ENCODE assay signal across 17 cellular contexts in genomic region chr4:82432596-82432995, GRCh38. TPM values are rescaled to one million over a fixed set of nuclear protein-coding genes. Genes with fewer than 3 reads are reported as not detected.
A peak's percentile ranks its signal among the peaks of the same experiment; 100 is the strongest.
DNase-seq lines count a peak whose midpoint lies in the region; ATAC-seq and TF ChIP-seq lines count a peak whose summit lies in the region.
"Had no signal": no experiment of that assay in that cellular context is flagged by ENCODE, and none has a peak within 500 bp of the region (broad histone marks: within the 10 kb centered on the region; RNA-seq: fewer than 3 reads in every experiment).

No MANE protein-coding gene starts in this region.

- H3K27ac Mint-ChIP-seq in activated T-cell treated with anti-CD3 and anti-CD28 coated beads, Interleukin-2, amount 50 U/mL, for 72 hours: peak overlapping the region; percentile 74
- H3K27ac Mint-ChIP-seq in brain: peak overlapping the region in 3 of 5 experiments; percentile 38 to 57 (median 52)
- H3K27ac Mint-ChIP-seq in progenitor cell of endocrine pancreas: no peak overlapping the region
- H3K27ac Mint-ChIP-seq: stimulated activated memory B cell treated with anti-CD40 and anti-IgM and Interleukin-4, amounts not matched to agents 10 μg/mL and 1 μg/mL and 100 μg/mL, for 72 hours had no signal

- no peaks in the 10 kb centered on the region for H3K9me2 ChIP-seq in OCI-LY1 (ENCODE audit: low read depth, low read length)

- peak overlapping the region; percentile 91 to 100 for H3K4me3 Mint-ChIP-seq in activated T-cell treated with anti-CD3 and anti-CD28 coated beads, Interleukin-2, amount 50 U/mL, for 72 hours
- peak overlapping the region; percentile 94 to 99 (median 97) for H3K4me3 Mint-ChIP-seq in brain
- H3K4me3 Mint-ChIP-seq in progenitor cell of endocrine pancreas (ENCODE audit: low read depth): peak overlapping the region; percentile 46

- H3K36me3 Mint-ChIP-seq in activated T-cell treated with anti-CD3 and anti-CD28 coated beads, Interleukin-2, amount 50 U/mL, for 72 hours (ENCODE audit: insufficient read depth in 2 of 2): peaks cover 18 to 36% of the 10 kb centered on the region in 2 donors
- peaks cover 65% of the 10 kb centered on the region for H3K36me3 Mint-ChIP-seq in brain
- H3K36me3 Mint-ChIP-seq in progenitor cell of endocrine pancreas (ENCODE audit: insufficient read depth): peaks cover 25% of the 10 kb centered on the region

- no peak for TF ChIP-seq CTCF in OCI-LY1 (IDR thresholded peaks at IDR 0.05; ENCODE audit: low read length)
- no peak for TF ChIP-seq CTCF in brain (conservative IDR thresholded peaks at IDR 0.05)
- TF ChIP-seq CTCF in progenitor cell of endocrine pancreas (IDR thresholded peaks at IDR 0.05; ENCODE audit: unreplicated experiment): no peak

- H3K27me3 ChIP-seq in OCI-LY1 (ENCODE audit: insufficient read depth, low read length): no peaks in the 10 kb centered on the region

- H3K9me3 ChIP-seq in OCI-LY1 (ENCODE audit: low read length): no peaks in the 10 kb centered on the region
- H3K9me3 ChIP-seq: prostate gland had no signal

- H3K36me3 ChIP-seq in OCI-LY1 (ENCODE audit: insufficient read depth, low read length): peaks cover 58% of the 10 kb centered on the region
- H3K36me3 ChIP-seq: prostate gland had no signal

- peaks cover 29% of the 10 kb centered on the region for H3K4me1 ChIP-seq in OCI-LY1 (ENCODE audit: insufficient read depth, low read length, severe bottlenecking)
- H3K4me1 ChIP-seq: prostate gland had no signal

- H3K79me2 ChIP-seq in OCI-LY1 (ENCODE audit: insufficient read depth, low read length): peaks cover 80% of the 10 kb centered on the region

- no peak overlapping the region for H3K4me3 ChIP-seq in OCI-LY1 (ENCODE audit: low read depth, low read length, poor library complexity, severe bottlenecking)
- H3K4me3 ChIP-seq: prostate gland had no signal

- H2AFZ ChIP-seq in OCI-LY1 (ENCODE audit: low read length): no peak overlapping the region

- no peak overlapping the region for H3K27ac ChIP-seq in OCI-LY1 (ENCODE audit: low read depth, low read length, poor library complexity, severe bottlenecking)
- H3K27ac ChIP-seq: prostate gland had no signal

- no peak for DNase-seq in activated T-cell treated with anti-CD3 and anti-CD28 coated beads, Interleukin-2, amount 50 U/mL, for 72 hours
- no peak for DNase-seq in activated T-cell treated with anti-CD3 and anti-CD28 coated beads, Interleukin-2, amount 50 U/mL, for 1 hour
- DNase-seq in progenitor cell of endocrine pancreas (ENCODE audit: low spot score, unreplicated experiment): no peak
- no peak for DNase-seq in stimulated activated CD4-positive, alpha-beta T cell treated with anti-CD3 and anti-CD28 coated beads, Interleukin-12 subunit alpha, Interleukin-12 subunit beta, amount 100 ng/mL, for 4 hours
- no peak for DNase-seq in occipital lobe (lab: John Stamatoyannopoulos, UW)
- DNase-seq: GOT3; hippocampal formation; NCI-H1436; NCI-H510A treated with DMSO at 0.1 percent for 48 hours; SHP77; stimulated activated CD4-positive, alpha-beta T cell treated with anti-CD3 and anti-CD28 coated beads, Interleukin-2, amount 100 ng/mL, for 24 hours had no signal

- peaks cover 72% of the 10 kb centered on the region for H3K4me1 Mint-ChIP-seq in activated T-cell treated with anti-CD3 and anti-CD28 coated beads, Interleukin-2, amount 50 U/mL, for 72 hours (ENCODE audit: low read depth)
- peaks cover 55% of the 10 kb centered on the region for H3K4me1 Mint-ChIP-seq in brain
- H3K4me1 Mint-ChIP-seq in progenitor cell of endocrine pancreas (ENCODE audit: low read depth): peaks cover 16% of the 10 kb centered on the region

- H3K4me2 ChIP-seq in OCI-LY1 (ENCODE audit: low read length): peak overlapping the region; percentile 86; the same call in 1 of the 2 replicates

- no peaks in the 10 kb centered on the region for H3K9me3 Mint-ChIP-seq in activated T-cell treated with anti-CD3 and anti-CD28 coated beads, Interleukin-2, amount 50 U/mL, for 72 hours
- H3K9me3 Mint-ChIP-seq in brain: peaks cover 0 to 2% (median 0%) of the 10 kb centered on the region in 5 experiments
- H3K9me3 Mint-ChIP-seq in progenitor cell of endocrine pancreas (ENCODE audit: low read depth): no peaks in the 10 kb centered on the region
- H3K9me3 Mint-ChIP-seq: stimulated activated memory B cell treated with anti-CD40 and anti-IgM and Interleukin-4, amounts not matched to agents 10 μg/mL and 1 μg/mL and 100 μg/mL, for 72 hours had no signal

- no peak for ATAC-seq in activated T-cell treated with anti-CD3 and anti-CD28 coated beads, Interleukin-2, amount 50 U/mL, for 72 hours (replicated peaks in 1 of 2)
- no peak for ATAC-seq in HG03457 (IDR thresholded peaks at IDR 0.05; ENCODE audit: unreplicated experiment)
- ATAC-seq: esophagus mucosa; stimulated activated memory B cell treated with anti-CD40 and anti-IgM and Interleukin-4, amounts not matched to agents 10 μg/mL and 1 μg/mL and 100 μg/mL, for 72 hours had no signal

- no peaks in the 10 kb centered on the region for H3K27me3 Mint-ChIP-seq in activated T-cell treated with anti-CD3 and anti-CD28 coated beads, Interleukin-2, amount 50 U/mL, for 72 hours (ENCODE audit: low read depth)
- H3K27me3 Mint-ChIP-seq in brain (peaks cover 29% of the 10 kb centered on the region), progenitor cell of endocrine pancreas (no peaks in the 10 kb centered on the region)
- H3K27me3 Mint-ChIP-seq: stimulated activated memory B cell treated with anti-CD40 and anti-IgM and Interleukin-4, amounts not matched to agents 10 μg/mL and 1 μg/mL and 100 μg/mL, for 72 hours had no signal

- H4K20me1 ChIP-seq in OCI-LY1 (ENCODE audit: insufficient read depth, low read length): peaks cover 6% of the 10 kb centered on the region

- H3K9ac ChIP-seq in OCI-LY1 (ENCODE audit: low read length): no peak overlapping the region

- peaks cover 4% of the 10 kb centered on the region; the same call in 1 of the 2 replicates for H3F3A ChIP-seq in OCI-LY1 (ENCODE audit: insufficient read depth, low read length)

RNA-seq across cellular contexts. Expression of gene ENOPH1, which starts 2.2 kb away (rescaled TPM):
- total RNA-seq in activated T-cell treated with anti-CD3 and anti-CD28 coated beads, Interleukin-2, amount 50 U/mL, for 72 hours: 10 to 100 TPM; 57.0 to 67.8 TPM
- 48.6 TPM for polyA plus RNA-seq in brain (ENCODE audit: insufficient read depth, low read depth, low replicate concordance)
- 34.0 and 34.2 TPM in 2 replicates for total RNA-seq in progenitor cell of endocrine pancreas
- 89.7 TPM for total RNA-seq in occipital lobe

RNA-seq across cellular contexts. Expression of gene HNRNPDL, which starts 2.3 kb away (rescaled TPM):
- 100 to 1,000 TPM; 222 to 262 TPM for total RNA-seq in activated T-cell treated with anti-CD3 and anti-CD28 coated beads, Interleukin-2, amount 50 U/mL, for 72 hours
- 201 TPM for polyA plus RNA-seq in brain (ENCODE audit: insufficient read depth, low read depth, low replicate concordance)
- total RNA-seq in progenitor cell of endocrine pancreas: 535 and 549 TPM in 2 replicates
- 347 TPM for total RNA-seq in occipital lobe

RNA-seq across cellular contexts. Expression of gene HNRNPD, which starts 58.8 kb away (rescaled TPM):
- total RNA-seq in activated T-cell treated with anti-CD3 and anti-CD28 coated beads, Interleukin-2, amount 50 U/mL, for 72 hours: 100 to 1,000 TPM; 255 to 265 TPM
- polyA plus RNA-seq in brain (ENCODE audit: insufficient read depth, low read depth, low replicate concordance): 297 TPM
- total RNA-seq in progenitor cell of endocrine pancreas: 400 and 416 TPM in 2 replicates
- 56.0 TPM for total RNA-seq in occipital lobe

Comparison
In these comparisons a context has a peak if more than half of its experiments do, and no peak if none do; other contexts are left out.
1. H3K4me3 Mint-ChIP-seq: peak in every context shown above with its lines; median percentile 97 in brain; 96 in activated T-cell treated with anti-CD3 and anti-CD28 coated beads, Interleukin-2, amount 50 U/mL, for 72 hours; 46 in progenitor cell of endocrine pancreas.